In the genomic region with DNA sequence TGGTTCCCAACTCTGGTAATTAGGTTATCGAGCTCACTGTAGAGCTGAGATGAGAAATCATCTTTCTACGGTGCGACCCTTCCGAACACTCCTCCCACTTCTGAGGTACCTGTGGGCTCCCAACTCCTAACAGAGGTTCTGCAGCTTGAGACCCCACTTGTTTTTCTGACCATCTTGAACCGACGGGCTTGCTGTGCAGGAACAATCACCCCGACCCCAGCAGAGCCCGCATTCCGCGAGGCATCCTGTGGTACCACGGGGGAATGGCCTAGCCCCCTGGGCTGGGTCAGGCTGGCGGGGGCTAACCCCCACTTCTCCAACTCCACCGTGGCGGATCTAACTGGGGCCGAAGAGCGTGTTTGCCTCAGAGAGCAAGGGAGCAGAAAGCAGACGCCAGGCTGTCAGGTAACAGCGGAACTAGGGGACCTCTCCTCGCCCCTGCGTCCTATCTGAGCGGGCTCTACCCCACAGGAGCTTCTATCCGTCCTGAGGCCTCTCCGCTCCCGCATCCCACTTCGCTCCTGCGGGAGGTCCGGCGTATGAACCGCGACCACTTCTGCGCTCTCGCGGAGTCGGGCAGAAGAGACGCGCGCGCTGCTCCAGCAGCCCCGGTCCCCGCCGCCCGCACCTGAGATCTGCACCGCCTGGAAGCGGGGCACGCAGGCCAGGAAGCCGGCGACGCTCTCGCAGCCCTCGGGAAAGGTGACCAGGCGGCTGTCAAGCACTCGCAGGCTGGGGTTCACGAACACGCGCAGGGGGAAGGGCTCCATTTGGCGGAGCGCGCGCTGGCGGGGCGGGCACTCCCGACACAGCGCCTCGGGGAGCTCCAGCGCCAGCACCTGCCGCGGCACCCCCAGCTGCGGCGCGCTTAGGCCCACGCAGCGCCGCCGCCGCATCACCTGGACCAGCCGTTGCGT, we compare ENCODE assay signal across 8 cellular contexts. TPM values are rescaled to one million over a fixed set of nuclear protein-coding genes. Genes with fewer than 3 reads are reported as not detected.
DNase-seq lines count a peak whose midpoint lies in the region; ATAC-seq, FAIRE-seq and TF ChIP-seq lines count a peak whose summit lies in the region.

No MANE protein-coding gene starts in this region.

- H3K9me3 ChIP-seq in SJCRH30 (replicated peaks): no peaks in the 10 kb centered on the region
- H3K9me3 ChIP-seq in breast epithelium: no peaks in the 10 kb centered on the region
- H3K9me3 ChIP-seq in HepG2 (ENCODE audit: low read length): no peaks in the 10 kb centered on the region

- H3K27me3 ChIP-seq in SJCRH30 (no peaks in the 10 kb centered on the region), breast epithelium (no peaks in the 10 kb centered on the region), HepG2 (ENCODE audit: control insufficient read depth in 1 of 2, insufficient read depth in 2 of 2, low read length in 2 of 2) (no peaks in the 10 kb centered on the region)

- CTCF ChIA-PET in HepG2 (lab: Yijun Ruan, JAX; ENCODE audit: low intra/inter-chr PET ratio, low total read pairs): interaction anchor here (1.3 kb wide), 1 partner anchor 10 kb away, joined by 4 read pairs; the partner anchor contains the start of genes COG8 and NIP7

- no TSS peak for BruUV-seq in HepG2 (replicated peaks; lab: Mats Ljungman, UMichigan)

- peak overlapping the region; percentile 77 for H3K4me3 ChIP-seq in SJCRH30
- H3K4me3 ChIP-seq in breast epithelium: peak overlapping the region; percentile 78 to 98 (median 93)
- peak overlapping the region; percentile 70 to 88 (median 84) for H3K4me3 ChIP-seq in HepG2 (replicated peaks in 1 of 3; ENCODE audit: insufficient read depth in 1 of 3, low read depth in 2 of 3, low read length in 3 of 3)

- H3K27ac ChIP-seq in SJCRH30: peak overlapping the region; percentile 10; the same call in 1 of the 2 replicates
- peak overlapping the region; percentile 83 to 94 for H3K27ac ChIP-seq in breast epithelium
- peak overlapping the region; percentile 87 for H3K27ac ChIP-seq in HepG2 (ENCODE audit: extremely low read length, insufficient read depth, low read length)

- TF ChIP-seq POLR2A in breast epithelium (IDR thresholded peaks at IDR 0.05) (no peak), HepG2 (IDR thresholded peaks at IDR 0.05; ENCODE audit: insufficient read depth in 1 of 2, low read depth in 2 of 2, low read length in 2 of 2) (peak in 1 of 2 experiments; percentile 38; a peak in 1 of 4 replicates)

- in situ Hi-C loops in HepG2 (cut with HindIII; ENCODE audit: extremely low pct_ligation_motif_present, low pct_unique_long_range_greater_than_20kb): no loop called here

- ATAC-seq in GM18868 (IDR thresholded peaks at IDR 0.05; ENCODE audit: unreplicated experiment) (peak; percentile 31), HG02852 (IDR thresholded peaks at IDR 0.05; ENCODE audit: unreplicated experiment) (peak; percentile 36), HepG2 (peak; percentile 25)

- intact Hi-C loops in breast epithelium (cut with DNase I; ENCODE audit: low total_unique reads): no loop called here
- intact Hi-C loops in HepG2 (cut with micrococcal nuclease; ENCODE audit: unreplicated experiment): loop anchor here (1.0 kb wide), 1 partner anchor 10 kb away; the partner anchor contains the start of genes COG8 and NIP7

- DNase-seq in SJCRH30 (no peak), breast epithelium (ENCODE audit: low spot score in 2 of 2) (no peak), HepG2 (ENCODE audit: low spot score) (no peak), HuH-7.5 (ENCODE audit: low spot score) (no peak), NCI-H2081 treated with DMSO at 0.1 percent for 48 hours (lab: John Stamatoyannopoulos, UW) (no peak)
- peak; percentile 25 for DNase-seq in stimulated activated CD4-positive, alpha-beta T cell treated with anti-CD3 and anti-CD28 coated beads, Interleukin-4, amount 100 ng/mL, for 48 hours (ENCODE audit: low read depth in 2 of 2)

- TF ChIP-seq CTCF in breast epithelium (IDR thresholded peaks at IDR 0.05) (no peak), HepG2 (CRISPR knock-in tag; IDR thresholded peaks at IDR 0.05) (no peak)

- FAIRE-seq in HepG2 (lab: Jason Lieb, UNC): no peak

- H3K36me3 ChIP-seq in SJCRH30 (peaks cover 29% of the 10 kb centered on the region), breast epithelium (peaks cover 6% of the 10 kb centered on the region), HepG2 (replicated peaks in 1 of 2; ENCODE audit: control insufficient read depth in 1 of 2, insufficient read depth in 2 of 2, low read length in 2 of 2) (peaks cover 14 to 41% of the 10 kb centered on the region in 2 experiments)

- TF ChIP-seq EP300 in HepG2 (IDR thresholded peaks at IDR 0.05; ENCODE audit: low read depth in 2 of 2, low read length in 2 of 2) (no peak), HepG2 (CRISPR knock-in tag; IDR thresholded peaks at IDR 0.05; ENCODE audit: borderline replicate concordance) (no peak)

- peaks cover 63% of the 10 kb centered on the region for H3K79me2 ChIP-seq in HepG2 (ENCODE audit: insufficient read depth, low read length)

- H3K4me1 ChIP-seq in SJCRH30 (peaks cover 10% of the 10 kb centered on the region), breast epithelium (peaks cover 4 to 12% of the 10 kb centered on the region in 2 donors), HepG2 (ENCODE audit: insufficient read depth, low read length) (peaks cover 58% of the 10 kb centered on the region)

- peak; percentile 9; the same call in 1 of the 2 replicates for TF ChIP-seq RAD21 in HepG2 (CRISPR knock-in tag; IDR thresholded peaks at IDR 0.05)

- peaks cover 31% of the 10 kb centered on the region for H4K20me1 ChIP-seq in HepG2 (ENCODE audit: insufficient read depth, low read length)

- WGBS in HepG2 (ENCODE audit: low lambda C conversion rate): 12% methylated on average over 43 of the region's 77 CpGs

- peak overlapping the region; percentile 80 for H3K4me2 ChIP-seq in HepG2 (ENCODE audit: low read depth, low read length)

- POLR2A ChIA-PET in HepG2 (lab: Yijun Ruan, JAX): interaction anchor here (0.9 to 5.8 kb wide), 7 partner anchors 10 to 142 kb away, joined by 3 to 52 read pairs (median 5); partner anchors contain the start of genes COG8, NIP7, SNTB2 and TMED6

- peak overlapping the region; percentile 88 for H3K9ac ChIP-seq in HepG2 (ENCODE audit: insufficient read depth, low read depth, low read length)

- H2AFZ ChIP-seq in HepG2 (ENCODE audit: low read length): no peak overlapping the region

RNA-seq across cellular contexts. Expression of gene PDF, which starts 0.8 kb away (rescaled TPM):
- 9.7 and 10.3 TPM in 2 replicates for total RNA-seq in SJCRH30 (2014; rRNA removed; shearing (Covaris generic))
- total RNA-seq in breast epithelium (10 to 100 TPM; 13.9 to 20.2 (median 19.7) TPM), HepG2 (2016; rRNA removed; fragmentation: Illumina TruSeq; extraction: Trizol) (26.8 and 48.8 TPM in 2 replicates)
- total RNA-seq in HepG2 (2016; cell fraction: cytosol; rRNA removed; fragmentation: Illumina TruSeq; extraction: Trizol; ENCODE audit: low read depth): 18.2 and 24.6 TPM in 2 replicates
- total RNA-seq in HepG2 (2016; cell fraction: insoluble cytoplasmic fraction; rRNA removed; fragmentation: Illumina TruSeq; extraction: Trizol): 28.5 and 44.0 TPM in 2 replicates
- 38.4 and 44.7 TPM in 2 replicates for total RNA-seq in HepG2 (2016; cell fraction: membrane; rRNA removed; fragmentation: Illumina TruSeq; extraction: Trizol)
- 29.9 and 30.3 TPM in 2 replicates for total RNA-seq in HepG2 (2016; cell fraction: nucleus; rRNA removed; fragmentation: Illumina TruSeq; extraction: Trizol)
- polyA plus RNA-seq in HepG2 (2011; rRNA removed): 12.4 and 15.5 TPM in 2 replicates
- 22.8 and 23.1 TPM in 2 replicates for polyA plus RNA-seq in HepG2 (2011; cell fraction: cytosol; rRNA removed)
- 24.7 and 25.0 TPM in 2 replicates for polyA plus RNA-seq in HepG2 (2011; cell fraction: nucleus; rRNA removed)
- 6.4 and 8.7 TPM in 2 replicates for polyA plus RNA-seq in HepG2 (2012)
- polyA plus RNA-seq in HepG2 (2016; cell fraction: cytosol; fragmentation: Illumina TruSeq; extraction: Trizol; ENCODE audit: low read depth): 23.5 and 29.1 TPM in 2 replicates
- polyA plus RNA-seq in HepG2 (2016; cell fraction: insoluble cytoplasmic fraction; fragmentation: Illumina TruSeq; extraction: Trizol; ENCODE audit: low read depth): 23.7 and 27.1 TPM in 2 replicates
- polyA plus RNA-seq in HepG2 (2016; cell fraction: membrane; fragmentation: Illumina TruSeq; extraction: Trizol; ENCODE audit: low read depth): 21.1 and 25.6 TPM in 2 replicates
- 37.8 and 54.6 TPM in 2 replicates for polyA plus RNA-seq in HepG2 (2016; cell fraction: nucleus; fragmentation: Illumina TruSeq; extraction: Trizol; ENCODE audit: insufficient read depth, low read depth)
- 4.4 and 16.0 TPM in 2 replicates for polyA minus RNA-seq in HepG2 (2011; rRNA and poly(A)+ RNA removed; ENCODE audit: low replicate concordance)
- polyA minus RNA-seq in HepG2 (2011; cell fraction: cytosol; rRNA and poly(A)+ RNA removed): 15.6 and 19.5 TPM in 2 replicates
- polyA minus RNA-seq in HepG2 (2011; cell fraction: nucleus; rRNA and poly(A)+ RNA removed): 6.3 and 19.4 TPM in 2 replicates

RNA-seq across cellular contexts. Expression of gene COG8, which starts 9.7 kb away (rescaled TPM):
- 31.5 and 31.8 TPM in 2 replicates for total RNA-seq in SJCRH30 (2014; rRNA removed; shearing (Covaris generic))
- 10 to 100 TPM; 40.2 to 52.8 (median 44.9) TPM for total RNA-seq in breast epithelium
- 52.1 and 55.3 TPM in 2 replicates for total RNA-seq in HepG2 (2016; rRNA removed; fragmentation: Illumina TruSeq; extraction: Trizol)
- 10.7 and 10.9 TPM in 2 replicates for total RNA-seq in HepG2 (2016; cell fraction: cytosol; rRNA removed; fragmentation: Illumina TruSeq; extraction: Trizol; ENCODE audit: low read depth)
- 51.4 and 55.0 TPM in 2 replicates for total RNA-seq in HepG2 (2016; cell fraction: insoluble cytoplasmic fraction; rRNA removed; fragmentation: Illumina TruSeq; extraction: Trizol)
- 19.3 and 21.7 TPM in 2 replicates for total RNA-seq in HepG2 (2016; cell fraction: membrane; rRNA removed; fragmentation: Illumina TruSeq; extraction: Trizol)
- total RNA-seq in HepG2 (2016; cell fraction: nucleus; rRNA removed; fragmentation: Illumina TruSeq; extraction: Trizol): 36.9 and 39.9 TPM in 2 replicates
- 45.5 and 53.9 TPM in 2 replicates for polyA plus RNA-seq in HepG2 (2011; rRNA removed)
- 41.6 and 42.2 TPM in 2 replicates for polyA plus RNA-seq in HepG2 (2011; cell fraction: cytosol; rRNA removed)
- 54.2 and 55.8 TPM in 2 replicates for polyA plus RNA-seq in HepG2 (2011; cell fraction: nucleus; rRNA removed)
- polyA plus RNA-seq in HepG2 (2012): 25.6 and 25.8 TPM in 2 replicates
- polyA plus RNA-seq in HepG2 (2016; cell fraction: cytosol; fragmentation: Illumina TruSeq; extraction: Trizol; ENCODE audit: low read depth): 4.5 and 4.6 TPM in 2 replicates
- 43.6 and 45.3 TPM in 2 replicates for polyA plus RNA-seq in HepG2 (2016; cell fraction: insoluble cytoplasmic fraction; fragmentation: Illumina TruSeq; extraction: Trizol; ENCODE audit: low read depth)
- polyA plus RNA-seq in HepG2 (2016; cell fraction: membrane; fragmentation: Illumina TruSeq; extraction: Trizol; ENCODE audit: low read depth): 8.1 and 10.3 TPM in 2 replicates
- polyA plus RNA-seq in HepG2 (2016; cell fraction: nucleus; fragmentation: Illumina TruSeq; extraction: Trizol; ENCODE audit: insufficient read depth, low read depth): 58.0 and 62.4 TPM in 2 replicates
- 107 and 148 TPM in 2 replicates for polyA minus RNA-seq in HepG2 (2011; rRNA and poly(A)+ RNA removed; ENCODE audit: low replicate concordance)
- polyA minus RNA-seq in HepG2 (2011; cell fraction: cytosol; rRNA and poly(A)+ RNA removed): 58.2 and 58.3 TPM in 2 replicates
- 63.6 and 70.5 TPM in 2 replicates for polyA minus RNA-seq in HepG2 (2011; cell fraction: nucleus; rRNA and poly(A)+ RNA removed)

RNA-seq across cellular contexts. Expression of gene NIP7, which starts 9.9 kb away (rescaled TPM):
- total RNA-seq in SJCRH30 (2014; rRNA removed; shearing (Covaris generic)): 29.7 and 31.8 TPM in 2 replicates
- total RNA-seq in breast epithelium (10 to 100 TPM; 10.6 to 16.1 (median 15.4) TPM), HepG2 (2016; rRNA removed; fragmentation: Illumina TruSeq; extraction: Trizol) (114 and 144 TPM in 2 replicates)
- 18.2 and 22.3 TPM in 2 replicates for total RNA-seq in HepG2 (2016; cell fraction: cytosol; rRNA removed; fragmentation: Illumina TruSeq; extraction: Trizol; ENCODE audit: low read depth)
- total RNA-seq in HepG2 (2016; cell fraction: insoluble cytoplasmic fraction; rRNA removed; fragmentation: Illumina TruSeq; extraction: Trizol): 111 and 158 TPM in 2 replicates
- 44.6 and 49.9 TPM in 2 replicates for total RNA-seq in HepG2 (2016; cell fraction: membrane; rRNA removed; fragmentation: Illumina TruSeq; extraction: Trizol)
- total RNA-seq in HepG2 (2016; cell fraction: nucleus; rRNA removed; fragmentation: Illumina TruSeq; extraction: Trizol): 41.5 and 45.6 TPM in 2 replicates
- 14.0 and 15.3 TPM in 2 replicates for polyA plus RNA-seq in HepG2 (2011; rRNA removed)
- polyA plus RNA-seq in HepG2 (2011; cell fraction: cytosol; rRNA removed): 14.2 and 20.2 TPM in 2 replicates
- 6.7 and 10.3 TPM in 2 replicates for polyA plus RNA-seq in HepG2 (2011; cell fraction: nucleus; rRNA removed)
- 36.0 and 46.6 TPM in 2 replicates for polyA plus RNA-seq in HepG2 (2012)
- 8.3 and 9.9 TPM in 2 replicates for polyA plus RNA-seq in HepG2 (2016; cell fraction: cytosol; fragmentation: Illumina TruSeq; extraction: Trizol; ENCODE audit: low read depth)
- 140 and 161 TPM in 2 replicates for polyA plus RNA-seq in HepG2 (2016; cell fraction: insoluble cytoplasmic fraction; fragmentation: Illumina TruSeq; extraction: Trizol; ENCODE audit: low read depth)
- 25.6 and 25.8 TPM in 2 replicates for polyA plus RNA-seq in HepG2 (2016; cell fraction: membrane; fragmentation: Illumina TruSeq; extraction: Trizol; ENCODE audit: low read depth)
- 69.5 and 74.1 TPM in 2 replicates for polyA plus RNA-seq in HepG2 (2016; cell fraction: nucleus; fragmentation: Illumina TruSeq; extraction: Trizol; ENCODE audit: insufficient read depth, low read depth)
- polyA minus RNA-seq in HepG2 (2011; rRNA and poly(A)+ RNA removed; ENCODE audit: low replicate concordance): 18.1 and 22.6 TPM in 2 replicates
- polyA minus RNA-seq in HepG2 (2011; cell fraction: cytosol; rRNA and poly(A)+ RNA removed): 14.7 and 15.0 TPM in 2 replicates
- 21.9 and 26.0 TPM in 2 replicates for polyA minus RNA-seq in HepG2 (2011; cell fraction: nucleus; rRNA and poly(A)+ RNA removed)

RNA-seq across cellular contexts. Expression of gene VPS4A, which starts 18.5 kb away (rescaled TPM):
- 20.9 and 25.5 TPM in 2 replicates for total RNA-seq in SJCRH30 (2014; rRNA removed; shearing (Covaris generic))
- total RNA-seq in breast epithelium (10 to 100 TPM; 31.3 to 43.8 (median 32.4) TPM), HepG2 (2016; rRNA removed; fragmentation: Illumina TruSeq; extraction: Trizol) (21.0 and 27.9 TPM in 2 replicates)
- 22.9 and 26.6 TPM in 2 replicates for total RNA-seq in HepG2 (2016; cell fraction: cytosol; rRNA removed; fragmentation: Illumina TruSeq; extraction: Trizol; ENCODE audit: low read depth)
- 20.6 and 26.3 TPM in 2 replicates for total RNA-seq in HepG2 (2016; cell fraction: insoluble cytoplasmic fraction; rRNA removed; fragmentation: Illumina TruSeq; extraction: Trizol)
- total RNA-seq in HepG2 (2016; cell fraction: membrane; rRNA removed; fragmentation: Illumina TruSeq; extraction: Trizol): 35.0 and 37.1 TPM in 2 replicates
- 20.1 and 24.2 TPM in 2 replicates for total RNA-seq in HepG2 (2016; cell fraction: nucleus; rRNA removed; fragmentation: Illumina TruSeq; extraction: Trizol)
- 13.2 and 15.7 TPM in 2 replicates for polyA plus RNA-seq in HepG2 (2011; rRNA removed)
- polyA plus RNA-seq in HepG2 (2011; cell fraction: cytosol; rRNA removed): 13.5 TPM in 2 replicates
- 19.8 and 23.6 TPM in 2 replicates for polyA plus RNA-seq in HepG2 (2011; cell fraction: nucleus; rRNA removed)
- 35.1 and 39.0 TPM in 2 replicates for polyA plus RNA-seq in HepG2 (2012)
- 17.7 and 22.9 TPM in 2 replicates for polyA plus RNA-seq in HepG2 (2016; cell fraction: cytosol; fragmentation: Illumina TruSeq; extraction: Trizol; ENCODE audit: low read depth)
- polyA plus RNA-seq in HepG2 (2016; cell fraction: insoluble cytoplasmic fraction; fragmentation: Illumina TruSeq; extraction: Trizol; ENCODE audit: low read depth): 25.9 and 27.3 TPM in 2 replicates
- 29.1 and 33.5 TPM in 2 replicates for polyA plus RNA-seq in HepG2 (2016; cell fraction: membrane; fragmentation: Illumina TruSeq; extraction: Trizol; ENCODE audit: low read depth)
- polyA plus RNA-seq in HepG2 (2016; cell fraction: nucleus; fragmentation: Illumina TruSeq; extraction: Trizol; ENCODE audit: insufficient read depth, low read depth): 40.5 and 45.1 TPM in 2 replicates
- polyA minus RNA-seq in HepG2 (2011; rRNA and poly(A)+ RNA removed; ENCODE audit: low replicate concordance): 26.2 and 31.9 TPM in 2 replicates
- polyA minus RNA-seq in HepG2 (2011; cell fraction: cytosol; rRNA and poly(A)+ RNA removed): 8.4 and 11.2 TPM in 2 replicates
- 15.3 and 19.3 TPM in 2 replicates for polyA minus RNA-seq in HepG2 (2011; cell fraction: nucleus; rRNA and poly(A)+ RNA removed)

RNA-seq across cellular contexts. Expression of gene TMED6, which starts 22.0 kb away (rescaled TPM):
- total RNA-seq in SJCRH30 (2014; rRNA removed; shearing (Covaris generic)): not detected in 2 replicates
- total RNA-seq in breast epithelium (1 to 10 TPM in 1 of 3 donors, under 1 TPM in 1, not detected in 1; 0.32 to 1.3 TPM), HepG2 (2016; rRNA removed; fragmentation: Illumina TruSeq; extraction: Trizol) (6.4 and 14.4 TPM in 2 replicates)
- 2.9 and 4.8 TPM in 2 replicates for total RNA-seq in HepG2 (2016; cell fraction: cytosol; rRNA removed; fragmentation: Illumina TruSeq; extraction: Trizol; ENCODE audit: low read depth)
- 9.7 and 13.1 TPM in 2 replicates for total RNA-seq in HepG2 (2016; cell fraction: insoluble cytoplasmic fraction; rRNA removed; fragmentation: Illumina TruSeq; extraction: Trizol)
- 4.0 and 4.4 TPM in 2 replicates for total RNA-seq in HepG2 (2016; cell fraction: membrane; rRNA removed; fragmentation: Illumina TruSeq; extraction: Trizol)
- total RNA-seq in HepG2 (2016; cell fraction: nucleus; rRNA removed; fragmentation: Illumina TruSeq; extraction: Trizol): 9.6 and 11.2 TPM in 2 replicates
- polyA plus RNA-seq in HepG2 (2011; rRNA removed): 9.8 and 10.5 TPM in 2 replicates
- polyA plus RNA-seq in HepG2 (2011; cell fraction: cytosol; rRNA removed): 8.0 and 12.8 TPM in 2 replicates
- polyA plus RNA-seq in HepG2 (2011; cell fraction: nucleus; rRNA removed): 3.0 and 4.5 TPM in 2 replicates
- polyA plus RNA-seq in HepG2 (2012): 6.0 and 10.3 TPM in 2 replicates
- polyA plus RNA-seq in HepG2 (2016; cell fraction: cytosol; fragmentation: Illumina TruSeq; extraction: Trizol; ENCODE audit: low read depth): 3.8 and 4.3 TPM in 2 replicates
- 7.5 and 10.5 TPM in 2 replicates for polyA plus RNA-seq in HepG2 (2016; cell fraction: insoluble cytoplasmic fraction; fragmentation: Illumina TruSeq; extraction: Trizol; ENCODE audit: low read depth)
- polyA plus RNA-seq in HepG2 (2016; cell fraction: membrane; fragmentation: Illumina TruSeq; extraction: Trizol; ENCODE audit: low read depth): 3.5 and 4.2 TPM in 2 replicates
- polyA plus RNA-seq in HepG2 (2016; cell fraction: nucleus; fragmentation: Illumina TruSeq; extraction: Trizol; ENCODE audit: insufficient read depth, low read depth): 17.8 and 20.3 TPM in 2 replicates
- 1.3 and 10.3 TPM in 2 replicates for polyA minus RNA-seq in HepG2 (2011; rRNA and poly(A)+ RNA removed; ENCODE audit: low replicate concordance)
- polyA minus RNA-seq in HepG2 (2011; cell fraction: cytosol; rRNA and poly(A)+ RNA removed): 1.6 and 2.7 TPM in 2 replicates
- 6.2 and 6.7 TPM in 2 replicates for polyA minus RNA-seq in HepG2 (2011; cell fraction: nucleus; rRNA and poly(A)+ RNA removed)

Comparison
In these comparisons a context has a peak if more than half of its experiments do, and no peak if none do; other contexts are left out.
1. DNase-seq: peak in stimulated activated CD4-positive, alpha-beta T cell treated with anti-CD3 and anti-CD28 coated beads, Interleukin-4, amount 100 ng/mL, for 48 hours (2 of 2); none in SJCRH30 (0 of 2), breast epithelium (0 of 2), HepG2 (single experiment), HuH-7.5 (single experiment) and NCI-H2081 treated with DMSO at 0.1 percent for 48 hours (single experiment).
2. H3K27ac ChIP-seq: peak in every context shown above with its lines; median percentile 88 in breast epithelium; 87 in HepG2; 10 in SJCRH30.
3. Peak in every context shown above with its lines, with median percentiles within 50 percentile points of each other: ATAC-seq and H3K4me3 ChIP-seq.